In genomic region chr7:34747176-34747781, GRCh38 we compare ENCODE assay signal across 17 cellular contexts.
DNase-seq lines count a peak whose midpoint lies in the region; ATAC-seq and TF ChIP-seq lines count a peak whose summit lies in the region.
"Had no signal": no experiment of that assay in that cellular context is flagged by ENCODE, and none has a peak within 500 bp of the region (broad histone marks: within the 10 kb centered on the region; RNA-seq: fewer than 3 reads in every experiment).

No MANE protein-coding gene starts in this region.

- H3K9ac ChIP-seq in endocrine pancreas (ENCODE audit: control insufficient read depth, insufficient read depth, low read length): no peak overlapping the region
- H3K9ac ChIP-seq: BLaER1 had no signal

- intact Hi-C loops in CD8-positive, alpha-beta T cell (cut with DNase I, micrococcal nuclease): no loop called here

- CTCF ChIA-PET in CD8-positive, alpha-beta T cell (lab: Charles Lee): no interaction called here

- H3K4me1 ChIP-seq in endocrine pancreas (ENCODE audit: control insufficient read depth, insufficient read depth, low read length): peaks cover 13% of the 10 kb centered on the region
- no peaks in the 10 kb centered on the region for H3K4me1 ChIP-seq in CD8-positive, alpha-beta T cell (ENCODE audit: insufficient read depth, low read length)
- H3K4me1 ChIP-seq: BLaER1, tibial nerve had no signal

- no peak overlapping the region for H3K27ac Mint-ChIP-seq in CD8-positive, alpha-beta T cell
- H3K27ac Mint-ChIP-seq: naive B cell had no signal

- no peaks in the 10 kb centered on the region for H3K4me1 Mint-ChIP-seq in CD8-positive, alpha-beta T cell (ENCODE audit: low read depth)
- H3K4me1 Mint-ChIP-seq: naive B cell had no signal

- no peaks in the 10 kb centered on the region for H3K27me3 ChIP-seq in endocrine pancreas (ENCODE audit: control insufficient read depth, insufficient read depth, low read length)
- no peaks in the 10 kb centered on the region for H3K27me3 ChIP-seq in CD8-positive, alpha-beta T cell (ENCODE audit: insufficient read depth, low read length)
- H3K27me3 ChIP-seq: BLaER1, tibial nerve had no signal

- H3K36me3 ChIP-seq in endocrine pancreas (ENCODE audit: control insufficient read depth, insufficient read depth, low read length): no peaks in the 10 kb centered on the region
- H3K36me3 ChIP-seq in CD8-positive, alpha-beta T cell (ENCODE audit: insufficient read depth, low read length): no peaks in the 10 kb centered on the region
- H3K36me3 ChIP-seq: BLaER1, tibial nerve had no signal

- no peaks in the 10 kb centered on the region for H3K36me3 Mint-ChIP-seq in CD8-positive, alpha-beta T cell

- POLR2A ChIA-PET in CD8-positive, alpha-beta T cell (lab: Charles Lee): no interaction called here

- peak; percentile 62 for ATAC-seq in GM19324 (IDR thresholded peaks at IDR 0.05; ENCODE audit: low FRiP score, unreplicated experiment)
- ATAC-seq in CD8-positive, alpha-beta T cell: no peak

- H3K9me3 Mint-ChIP-seq in CD8-positive, alpha-beta T cell: no peaks in the 10 kb centered on the region

- H3K9me3 ChIP-seq in endocrine pancreas (ENCODE audit: control insufficient read depth, low read length): no peaks in the 10 kb centered on the region
- no peaks in the 10 kb centered on the region for H3K9me3 ChIP-seq in CD8-positive, alpha-beta T cell (ENCODE audit: low read length)
- H3K9me3 ChIP-seq: tibial nerve had no signal

- DNase-seq in DMS 273 (lab: John Stamatoyannopoulos, UW; ENCODE audit: unreplicated experiment) (peak; percentile 18), DMS 273 treated with DMSO at 0.1 percent for 48 hours (lab: John Stamatoyannopoulos, UW) (no peak), NCI-H1092 treated with DMSO at 0.1 percent for 48 hours (lab: John Stamatoyannopoulos, UW) (peak; percentile 53), NCI-H2107 (lab: John Stamatoyannopoulos, UW) (no peak), NCI-H446 treated with DMSO at 0.1 percent for 48 hours (lab: John Stamatoyannopoulos, UW) (no peak)
- DNase-seq in CD8-positive, alpha-beta T cell: no peak
- DNase-seq: activated CD4-positive, alpha-beta T cell treated with anti-CD3 and anti-CD28 coated beads for 4 hours; activated CD8-positive, alpha-beta memory T cell treated with anti-CD3 and anti-CD28 coated beads, Interleukin-2, amount 50 U/mL, for 4 hours; activated gamma-delta T cell; H7; naive B cell; stimulated activated naive CD4-positive, alpha-beta T cell had no signal

- TF ChIP-seq CTCF in CD8-positive, alpha-beta T cell (IDR thresholded peaks at IDR 0.05): no peak

- H3K4me3 Mint-ChIP-seq in CD8-positive, alpha-beta T cell: no peak overlapping the region
- H3K4me3 Mint-ChIP-seq: naive B cell had no signal

- peaks cover 8% of the 10 kb centered on the region for H3K27me3 Mint-ChIP-seq in CD8-positive, alpha-beta T cell (ENCODE audit: low read depth)
- H3K27me3 Mint-ChIP-seq: naive B cell had no signal

- H3K4me3 ChIP-seq in endocrine pancreas (ENCODE audit: control insufficient read depth, insufficient read depth, low read length): peak overlapping the region; percentile 30
- no peak overlapping the region for H3K4me3 ChIP-seq in CD8-positive, alpha-beta T cell (ENCODE audit: low read depth, low read length)
- H3K4me3 ChIP-seq: BLaER1, lung, tibial nerve had no signal

- no peak overlapping the region for H3K27ac ChIP-seq in CD8-positive, alpha-beta T cell (ENCODE audit: low read depth, low read length)
- H3K27ac ChIP-seq: BLaER1, tibial nerve had no signal

Comparison
In these comparisons a context has a peak if more than half of its experiments do, and no peak if none do; other contexts are left out.
1. DNase-seq: peak in DMS 273 (single experiment) and NCI-H1092 treated with DMSO at 0.1 percent for 48 hours (single experiment); none in DMS 273 treated with DMSO at 0.1 percent for 48 hours (single experiment), NCI-H2107 (single experiment), CD8-positive, alpha-beta T cell (0 of 7) and NCI-H446 treated with DMSO at 0.1 percent for 48 hours (single experiment).